ENCODE assay signal across 1 cellular context in the genomic region with DNA sequence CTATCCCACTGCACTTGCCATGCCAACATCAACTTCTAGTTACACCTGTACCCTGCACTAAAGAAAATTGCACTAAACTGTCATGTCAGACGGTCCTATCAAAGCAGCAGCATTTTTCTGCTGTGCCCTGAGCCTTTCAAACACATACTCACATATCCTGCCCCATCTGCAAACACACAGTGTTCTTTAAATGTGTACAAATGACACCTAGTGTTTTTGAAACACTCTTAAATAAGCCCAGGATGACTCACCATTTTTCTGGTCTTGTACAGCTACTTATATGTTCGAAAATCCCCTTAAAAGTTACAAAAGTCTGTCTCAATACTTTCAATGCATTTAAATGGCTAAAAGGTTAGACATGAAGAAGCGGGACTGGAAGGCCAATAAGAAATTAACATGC.
TF ChIP-seq lines count a peak whose summit lies in the region.

No MANE protein-coding gene starts in this region.

TF ChIP-seq in GM12878, 131 proteins besides CTCF, POLR2A, EP300 and RAD21 (continued from another document):
- TF ChIP-seq, protein P1, sequence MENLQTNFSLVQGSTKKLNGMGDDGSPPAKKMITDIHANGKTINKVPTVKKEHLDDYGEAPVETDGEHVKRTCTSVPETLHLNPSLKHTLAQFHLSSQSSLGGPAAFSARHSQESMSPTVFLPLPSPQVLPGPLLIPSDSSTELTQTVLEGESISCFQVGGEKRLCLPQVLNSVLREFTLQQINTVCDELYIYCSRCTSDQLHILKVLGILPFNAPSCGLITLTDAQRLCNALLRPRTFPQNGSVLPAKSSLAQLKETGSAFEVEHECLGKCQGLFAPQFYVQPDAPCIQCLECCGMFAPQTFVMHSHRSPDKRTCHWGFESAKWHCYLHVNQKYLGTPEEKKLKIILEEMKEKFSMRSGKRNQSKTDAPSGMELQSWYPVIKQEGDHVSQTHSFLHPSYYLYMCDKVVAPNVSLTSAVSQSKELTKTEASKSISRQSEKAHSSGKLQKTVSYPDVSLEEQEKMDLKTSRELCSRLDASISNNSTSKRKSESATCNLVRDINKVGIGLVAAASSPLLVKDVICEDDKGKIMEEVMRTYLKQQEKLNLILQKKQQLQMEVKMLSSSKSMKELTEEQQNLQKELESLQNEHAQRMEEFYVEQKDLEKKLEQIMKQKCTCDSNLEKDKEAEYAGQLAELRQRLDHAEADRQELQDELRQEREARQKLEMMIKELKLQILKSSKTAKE (IDR thresholded peaks at IDR 0.05; ENCODE audit: low read depth, poor library complexity, severe bottlenecking) = no peak
- TF ChIP-seq KLF5 (IDR thresholded peaks at IDR 0.05; ENCODE audit: partially characterized antibody) = no peak
- TF ChIP-seq SRF (IDR thresholded peaks at IDR 0.05; ENCODE audit: low read depth in 2 of 2, low read length in 2 of 2) = no peak
- no peak for TF ChIP-seq HDAC6 (IDR thresholded peaks at IDR 0.05; ENCODE audit: unreplicated experiment)
- TF ChIP-seq, protein P2, sequence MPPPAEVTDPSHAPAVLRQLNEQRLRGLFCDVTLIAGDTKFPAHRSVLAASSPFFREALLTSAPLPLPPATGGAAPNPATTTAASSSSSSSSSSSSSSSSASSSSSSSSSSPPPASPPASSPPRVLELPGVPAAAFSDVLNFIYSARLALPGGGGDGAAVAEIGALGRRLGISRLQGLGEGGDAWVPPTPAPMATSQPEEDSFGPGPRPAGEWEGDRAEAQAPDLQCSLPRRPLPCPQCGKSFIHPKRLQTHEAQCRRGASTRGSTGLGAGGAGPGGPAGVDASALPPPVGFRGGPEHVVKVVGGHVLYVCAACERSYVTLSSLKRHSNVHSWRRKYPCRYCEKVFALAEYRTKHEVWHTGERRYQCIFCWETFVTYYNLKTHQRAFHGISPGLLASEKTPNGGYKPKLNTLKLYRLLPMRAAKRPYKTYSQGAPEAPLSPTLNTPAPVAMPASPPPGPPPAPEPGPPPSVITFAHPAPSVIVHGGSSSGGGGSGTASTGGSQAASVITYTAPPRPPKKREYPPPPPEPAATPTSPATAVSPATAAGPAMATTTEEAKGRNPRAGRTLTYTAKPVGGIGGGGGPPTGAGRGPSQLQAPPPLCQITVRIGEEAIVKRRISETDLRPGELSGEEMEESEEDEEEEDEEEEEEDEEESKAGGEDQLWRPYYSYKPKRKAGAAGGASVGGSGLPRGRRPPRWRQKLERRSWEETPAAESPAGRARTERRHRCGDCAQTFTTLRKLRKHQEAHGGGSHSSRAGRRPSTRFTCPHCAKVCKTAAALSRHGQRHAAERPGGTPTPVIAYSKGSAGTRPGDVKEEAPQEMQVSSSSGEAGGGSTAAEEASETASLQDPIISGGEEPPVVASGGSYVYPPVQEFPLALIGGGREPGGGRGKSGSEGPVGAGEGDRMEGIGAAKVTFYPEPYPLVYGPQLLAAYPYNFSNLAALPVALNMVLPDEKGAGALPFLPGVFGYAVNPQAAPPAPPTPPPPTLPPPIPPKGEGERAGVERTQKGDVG (CRISPR knock-in tag; IDR thresholded peaks at IDR 0.05) = no peak
- no peak for TF ChIP-seq SREBF1 (IDR thresholded peaks at IDR 0.05; ENCODE audit: low read length)
- no peak for TF ChIP-seq POLR2AphosphoS5 (IDR thresholded peaks at IDR 0.05; ENCODE audit: low read length)
- no peak for TF ChIP-seq BCL11A (IDR thresholded peaks at IDR 0.05; ENCODE audit: low read depth, low read length)
